ENCODE assay signal across 1 cellular context in the genomic region with DNA sequence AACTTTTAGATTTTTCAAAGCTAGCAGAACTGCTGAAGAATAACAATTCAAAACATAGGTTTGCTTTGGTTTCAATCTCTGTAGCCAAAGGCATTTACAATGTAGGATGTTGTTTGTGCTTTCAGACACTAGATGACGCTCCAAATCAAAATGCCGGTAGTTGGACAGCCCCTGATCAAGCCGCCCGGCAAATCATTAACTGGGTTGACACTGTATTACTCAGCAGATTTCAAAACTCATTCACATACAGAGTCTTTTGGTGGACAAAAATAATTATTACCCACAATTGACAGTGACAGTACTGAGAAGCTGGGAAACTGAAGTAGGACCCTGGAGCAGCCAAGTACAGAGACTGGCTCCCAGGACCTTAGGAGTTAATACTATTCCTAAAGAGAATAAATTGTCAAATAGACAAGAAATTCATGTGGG.
TF ChIP-seq lines count a peak whose summit lies in the region.

No MANE protein-coding gene starts in this region.

TF ChIP-seq in WTC11, 78 proteins besides CTCF, POLR2A, EP300 and RAD21 (continued from another document):
- TF ChIP-seq, protein P1, sequence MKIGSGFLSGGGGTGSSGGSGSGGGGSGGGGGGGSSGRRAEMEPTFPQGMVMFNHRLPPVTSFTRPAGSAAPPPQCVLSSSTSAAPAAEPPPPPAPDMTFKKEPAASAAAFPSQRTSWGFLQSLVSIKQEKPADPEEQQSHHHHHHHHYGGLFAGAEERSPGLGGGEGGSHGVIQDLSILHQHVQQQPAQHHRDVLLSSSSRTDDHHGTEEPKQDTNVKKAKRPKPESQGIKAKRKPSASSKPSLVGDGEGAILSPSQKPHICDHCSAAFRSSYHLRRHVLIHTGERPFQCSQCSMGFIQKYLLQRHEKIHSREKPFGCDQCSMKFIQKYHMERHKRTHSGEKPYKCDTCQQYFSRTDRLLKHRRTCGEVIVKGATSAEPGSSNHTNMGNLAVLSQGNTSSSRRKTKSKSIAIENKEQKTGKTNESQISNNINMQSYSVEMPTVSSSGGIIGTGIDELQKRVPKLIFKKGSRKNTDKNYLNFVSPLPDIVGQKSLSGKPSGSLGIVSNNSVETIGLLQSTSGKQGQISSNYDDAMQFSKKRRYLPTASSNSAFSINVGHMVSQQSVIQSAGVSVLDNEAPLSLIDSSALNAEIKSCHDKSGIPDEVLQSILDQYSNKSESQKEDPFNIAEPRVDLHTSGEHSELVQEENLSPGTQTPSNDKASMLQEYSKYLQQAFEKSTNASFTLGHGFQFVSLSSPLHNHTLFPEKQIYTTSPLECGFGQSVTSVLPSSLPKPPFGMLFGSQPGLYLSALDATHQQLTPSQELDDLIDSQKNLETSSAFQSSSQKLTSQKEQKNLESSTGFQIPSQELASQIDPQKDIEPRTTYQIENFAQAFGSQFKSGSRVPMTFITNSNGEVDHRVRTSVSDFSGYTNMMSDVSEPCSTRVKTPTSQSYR (CRISPR knock-in tag; IDR thresholded peaks at IDR 0.05): no peak
- TF ChIP-seq, protein P2, sequence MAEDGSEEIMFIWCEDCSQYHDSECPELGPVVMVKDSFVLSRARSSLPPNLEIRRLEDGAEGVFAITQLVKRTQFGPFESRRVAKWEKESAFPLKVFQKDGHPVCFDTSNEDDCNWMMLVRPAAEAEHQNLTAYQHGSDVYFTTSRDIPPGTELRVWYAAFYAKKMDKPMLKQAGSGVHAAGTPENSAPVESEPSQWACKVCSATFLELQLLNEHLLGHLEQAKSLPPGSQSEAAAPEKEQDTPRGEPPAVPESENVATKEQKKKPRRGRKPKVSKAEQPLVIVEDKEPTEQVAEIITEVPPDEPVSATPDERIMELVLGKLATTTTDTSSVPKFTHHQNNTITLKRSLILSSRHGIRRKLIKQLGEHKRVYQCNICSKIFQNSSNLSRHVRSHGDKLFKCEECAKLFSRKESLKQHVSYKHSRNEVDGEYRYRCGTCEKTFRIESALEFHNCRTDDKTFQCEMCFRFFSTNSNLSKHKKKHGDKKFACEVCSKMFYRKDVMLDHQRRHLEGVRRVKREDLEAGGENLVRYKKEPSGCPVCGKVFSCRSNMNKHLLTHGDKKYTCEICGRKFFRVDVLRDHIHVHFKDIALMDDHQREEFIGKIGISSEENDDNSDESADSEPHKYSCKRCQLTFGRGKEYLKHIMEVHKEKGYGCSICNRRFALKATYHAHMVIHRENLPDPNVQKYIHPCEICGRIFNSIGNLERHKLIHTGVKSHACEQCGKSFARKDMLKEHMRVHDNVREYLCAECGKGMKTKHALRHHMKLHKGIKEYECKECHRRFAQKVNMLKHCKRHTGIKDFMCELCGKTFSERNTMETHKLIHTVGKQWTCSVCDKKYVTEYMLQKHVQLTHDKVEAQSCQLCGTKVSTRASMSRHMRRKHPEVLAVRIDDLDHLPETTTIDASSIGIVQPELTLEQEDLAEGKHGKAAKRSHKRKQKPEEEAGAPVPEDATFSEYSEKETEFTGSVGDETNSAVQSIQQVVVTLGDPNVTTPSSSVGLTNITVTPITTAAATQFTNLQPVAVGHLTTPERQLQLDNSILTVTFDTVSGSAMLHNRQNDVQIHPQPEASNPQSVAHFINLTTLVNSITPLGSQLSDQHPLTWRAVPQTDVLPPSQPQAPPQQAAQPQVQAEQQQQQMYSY (CRISPR knock-in tag; IDR thresholded peaks at IDR 0.05): no peak
- TF ChIP-seq, protein P3, sequence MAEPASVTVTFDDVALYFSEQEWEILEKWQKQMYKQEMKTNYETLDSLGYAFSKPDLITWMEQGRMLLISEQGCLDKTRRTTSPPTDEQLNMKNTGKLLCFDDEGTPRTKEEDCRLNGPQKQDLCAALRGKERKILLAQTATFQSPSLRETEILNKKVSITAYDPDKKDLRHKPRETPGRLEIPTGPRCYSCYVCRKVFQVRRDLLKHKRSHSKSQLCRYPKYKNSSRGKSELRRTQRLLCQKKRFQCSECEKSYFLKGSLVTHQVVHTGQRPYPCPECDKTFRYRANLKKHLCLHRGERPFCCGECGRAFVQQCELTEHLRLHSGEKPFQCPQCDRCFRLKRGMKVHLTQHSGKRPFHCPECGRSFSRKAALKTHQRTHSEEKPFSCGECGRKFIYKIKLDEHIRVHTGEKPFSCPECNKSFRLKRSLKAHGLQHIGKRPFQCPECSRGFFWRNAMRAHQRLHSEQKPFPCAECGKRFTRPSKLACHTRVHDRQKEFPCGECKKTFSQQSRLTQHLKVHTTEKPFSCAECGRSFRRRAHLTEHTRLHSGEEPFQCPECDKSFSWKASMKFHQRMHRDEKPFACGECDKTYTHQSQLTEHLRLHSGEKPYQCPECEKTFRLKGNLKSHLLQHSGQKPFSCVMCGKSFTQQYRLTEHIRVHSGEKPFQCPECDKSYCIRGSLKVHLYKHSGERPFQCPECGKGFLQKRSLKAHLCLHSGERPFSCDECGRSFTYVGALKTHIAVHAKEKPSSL (CRISPR knock-in tag; conservative IDR thresholded peaks at IDR 0.05): no peak
- TF ChIP-seq, protein P4, sequence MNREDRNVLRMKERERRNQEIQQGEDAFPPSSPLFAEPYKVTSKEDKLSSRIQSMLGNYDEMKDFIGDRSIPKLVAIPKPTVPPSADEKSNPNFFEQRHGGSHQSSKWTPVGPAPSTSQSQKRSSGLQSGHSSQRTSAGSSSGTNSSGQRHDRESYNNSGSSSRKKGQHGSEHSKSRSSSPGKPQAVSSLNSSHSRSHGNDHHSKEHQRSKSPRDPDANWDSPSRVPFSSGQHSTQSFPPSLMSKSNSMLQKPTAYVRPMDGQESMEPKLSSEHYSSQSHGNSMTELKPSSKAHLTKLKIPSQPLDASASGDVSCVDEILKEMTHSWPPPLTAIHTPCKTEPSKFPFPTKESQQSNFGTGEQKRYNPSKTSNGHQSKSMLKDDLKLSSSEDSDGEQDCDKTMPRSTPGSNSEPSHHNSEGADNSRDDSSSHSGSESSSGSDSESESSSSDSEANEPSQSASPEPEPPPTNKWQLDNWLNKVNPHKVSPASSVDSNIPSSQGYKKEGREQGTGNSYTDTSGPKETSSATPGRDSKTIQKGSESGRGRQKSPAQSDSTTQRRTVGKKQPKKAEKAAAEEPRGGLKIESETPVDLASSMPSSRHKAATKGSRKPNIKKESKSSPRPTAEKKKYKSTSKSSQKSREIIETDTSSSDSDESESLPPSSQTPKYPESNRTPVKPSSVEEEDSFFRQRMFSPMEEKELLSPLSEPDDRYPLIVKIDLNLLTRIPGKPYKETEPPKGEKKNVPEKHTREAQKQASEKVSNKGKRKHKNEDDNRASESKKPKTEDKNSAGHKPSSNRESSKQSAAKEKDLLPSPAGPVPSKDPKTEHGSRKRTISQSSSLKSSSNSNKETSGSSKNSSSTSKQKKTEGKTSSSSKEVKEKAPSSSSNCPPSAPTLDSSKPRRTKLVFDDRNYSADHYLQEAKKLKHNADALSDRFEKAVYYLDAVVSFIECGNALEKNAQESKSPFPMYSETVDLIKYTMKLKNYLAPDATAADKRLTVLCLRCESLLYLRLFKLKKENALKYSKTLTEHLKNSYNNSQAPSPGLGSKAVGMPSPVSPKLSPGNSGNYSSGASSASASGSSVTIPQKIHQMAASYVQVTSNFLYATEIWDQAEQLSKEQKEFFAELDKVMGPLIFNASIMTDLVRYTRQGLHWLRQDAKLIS (CRISPR knock-in tag; IDR thresholded peaks at IDR 0.05; ENCODE audit: borderline replicate concordance): no peak
- TF ChIP-seq FOXK1 (CRISPR knock-in tag; IDR thresholded peaks at IDR 0.05) (no peak), NFE2L1 (CRISPR knock-in tag; IDR thresholded peaks at IDR 0.05) (no peak), ZNF416 (CRISPR knock-in tag; IDR thresholded peaks at IDR 0.05) (no peak), GABPB1 (CRISPR knock-in tag; IDR thresholded peaks at IDR 0.05) (no peak)
TF ChIP-seq in WTC11: peak in this region for 0.
